22 cellular contexts compared by ENCODE assay signal in the genomic region with DNA sequence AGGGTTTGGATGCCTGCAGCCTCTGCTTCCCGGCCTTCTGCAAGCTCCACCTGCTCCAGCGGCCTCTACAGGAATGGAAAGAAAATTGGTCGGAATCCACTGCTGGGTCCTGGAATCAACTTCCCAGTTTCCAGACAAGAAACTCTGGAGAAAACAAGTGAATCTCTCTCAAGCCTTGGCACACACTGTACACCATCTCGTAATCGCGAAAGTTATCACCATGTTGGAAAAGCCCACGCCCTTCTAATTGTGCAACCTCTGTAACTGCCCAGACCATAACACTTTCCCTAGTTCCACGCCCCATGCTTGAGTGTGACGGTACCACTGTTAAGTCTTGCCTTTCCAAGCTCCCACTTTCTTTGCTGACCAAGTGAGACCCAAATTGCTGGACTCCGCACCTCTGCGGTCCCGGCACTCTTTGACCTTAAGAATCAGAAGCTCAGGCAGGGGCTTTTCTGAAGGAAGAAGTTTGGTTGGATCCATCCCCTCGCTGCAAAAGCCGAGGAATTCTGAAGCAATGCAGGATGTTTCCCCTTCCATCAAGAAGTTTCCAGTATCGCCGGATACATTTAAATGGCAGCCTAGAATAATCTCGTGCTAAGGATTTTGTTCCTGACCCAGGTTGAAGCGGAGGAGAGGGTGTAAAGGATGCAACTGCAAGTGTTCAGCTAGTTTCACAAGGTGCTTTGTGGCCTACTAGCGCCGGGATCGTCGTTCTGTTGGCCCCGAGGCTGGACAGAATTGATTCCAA. TPM values are rescaled to one million over a fixed set of nuclear protein-coding genes. Genes with fewer than 3 reads are reported as not detected.
DNase-seq lines count a peak whose midpoint lies in the region; ATAC-seq and TF ChIP-seq lines count a peak whose summit lies in the region.
"Had no signal": no experiment of that assay in that cellular context is flagged by ENCODE, and none has a peak within 500 bp of the region (broad histone marks: within the 10 kb centered on the region; RNA-seq: fewer than 3 reads in every experiment).

No MANE protein-coding gene starts in this region.

- H3K23ac ChIP-seq in mesendoderm (ENCODE audit: low read length) = no peak overlapping the region

- no peak for DNase-seq in AG10803 (ENCODE audit: low read depth)
- peak; percentile 1 for DNase-seq in RPMI8226
- DNase-seq in erythroblast (lab: John Stamatoyannopoulos, UW) = peak; percentile 32 to 33
- DNase-seq in mesendoderm = peak; percentile 61
- no peak for DNase-seq in nucleus accumbens (lab: John Stamatoyannopoulos, UW)
- DNase-seq in activated CD4-positive, CD25-positive, alpha-beta regulatory T cell (lab: John Stamatoyannopoulos, UW) = no peak
- DNase-seq: CD4-positive, CD25-positive, alpha-beta regulatory T cell; DMS153; effector memory CD4-positive, alpha-beta T cell; hippocampal formation; KBM-7; left lung; NCI-H69; right lobe of liver; SJCRH30; stimulated activated naive CD4-positive, alpha-beta T cell; tibial artery had no signal

- H3K79me2 ChIP-seq in mesendoderm (ENCODE audit: control insufficient read depth, insufficient read depth, low read length) = no peaks in the 10 kb centered on the region

- no peak overlapping the region for H3K4me2 ChIP-seq in mesendoderm (ENCODE audit: low read length)

- H3K18ac ChIP-seq in mesendoderm (ENCODE audit: low read length) = no peak overlapping the region

- no peak overlapping the region for H3K9ac ChIP-seq in mesendoderm (ENCODE audit: low read length)

- H2BK15ac ChIP-seq in mesendoderm (replicated peaks; ENCODE audit: low read depth) = no peak overlapping the region

- no CpG with 5 or more reads among the region's 23 CpGs for WGBS in mesendoderm (ENCODE audit: extremely low coverage, insufficient coverage, low lambda C conversion rate)

- peak; percentile 27 for TF ChIP-seq CTCF in AG10803 (conservative IDR thresholded peaks at IDR 0.05; ENCODE audit: low read length)

- no peaks in the 10 kb centered on the region for H3K79me1 ChIP-seq in mesendoderm (ENCODE audit: low read length)

- H2BK120ac ChIP-seq in mesendoderm (ENCODE audit: low read depth, low read length) = no peak overlapping the region

- H3K4me3 ChIP-seq in AG10803 (ENCODE audit: low read length) (no peak overlapping the region), mesendoderm (ENCODE audit: low read length) (no peak overlapping the region)
- H3K4me3 ChIP-seq: left lung, right lobe of liver, SJCRH30, tibial artery had no signal

- peaks cover 6% of the 10 kb centered on the region for H3K4me1 ChIP-seq in mesendoderm (ENCODE audit: control insufficient read depth, low read depth, low read length)
- H3K4me1 ChIP-seq: SJCRH30 had no signal

- TF ChIP-seq POLR2A in erythroblast (IDR thresholded peaks at IDR 0.05; ENCODE audit: low read length) = no peak

- no peak overlapping the region for H4K8ac ChIP-seq in mesendoderm (ENCODE audit: low read depth, low read length)

- no peak overlapping the region for H3K56ac ChIP-seq in mesendoderm (ENCODE audit: low read length)

- peaks cover 49% of the 10 kb centered on the region for H3K27me3 ChIP-seq in mesendoderm (ENCODE audit: insufficient read depth, low read length, poor library complexity)
- H3K27me3 ChIP-seq: right lobe of liver, SJCRH30 had no signal

- H4K5ac ChIP-seq in mesendoderm (ENCODE audit: low read length) = no peak overlapping the region

- no peak overlapping the region for H3K4ac ChIP-seq in mesendoderm (ENCODE audit: low read depth, low read length)

- no peak overlapping the region for H3K27ac ChIP-seq in mesendoderm (ENCODE audit: low read depth, low read length)
- H3K27ac ChIP-seq: left lung, neutrophil, right lobe of liver, SJCRH30, tibial artery had no signal

- no peaks in the 10 kb centered on the region for H3K36me3 ChIP-seq in mesendoderm (ENCODE audit: control insufficient read depth, insufficient read depth, low read length)
- H3K36me3 ChIP-seq: left lung, neutrophil, SJCRH30, tibial artery had no signal

- no peak overlapping the region for H2BK5ac ChIP-seq in mesendoderm (ENCODE audit: low read length)

- no peak overlapping the region for H2AK5ac ChIP-seq in mesendoderm (ENCODE audit: low read length)

- no peak for ATAC-seq in GM18868 (IDR thresholded peaks at IDR 0.05; ENCODE audit: unreplicated experiment)
- no peak for ATAC-seq in HG03135 (IDR thresholded peaks at IDR 0.05; ENCODE audit: unreplicated experiment)
- ATAC-seq: activated CD4-positive, CD25-positive, alpha-beta regulatory T cell treated with anti-CD3 and anti-CD28 coated beads, Interleukin-2, amount 50 U/mL, for 24 hours; activated T-helper 17 cell treated with anti-CD3 and anti-CD28 coated beads, Interleukin-2, amount 50 U/mL, for 72 hours; left lung; right lobe of liver had no signal

RNA-seq across cellular contexts. Expression of a gene that starts 6.2 kb away (rescaled TPM):
- polyA plus RNA-seq in mesendoderm (2013, experiment 1 of 2) = 6.5 TPM
- polyA plus RNA-seq in mesendoderm (2013, experiment 2 of 2) = 6.7 TPM
- polyA plus RNA-seq: CD4-positive, CD25-positive, alpha-beta regulatory T cell had no signal

Comparison
In these comparisons a context has a peak if more than half of its experiments do, and no peak if none do; other contexts are left out.
1. DNase-seq: peak in RPMI8226 (single experiment), erythroblast (2 of 2) and mesendoderm (single experiment); none in AG10803 (single experiment), nucleus accumbens (0 of 56) and activated CD4-positive, CD25-positive, alpha-beta regulatory T cell (0 of 4).